31 cellular contexts compared by ENCODE assay signal in the genomic region with DNA sequence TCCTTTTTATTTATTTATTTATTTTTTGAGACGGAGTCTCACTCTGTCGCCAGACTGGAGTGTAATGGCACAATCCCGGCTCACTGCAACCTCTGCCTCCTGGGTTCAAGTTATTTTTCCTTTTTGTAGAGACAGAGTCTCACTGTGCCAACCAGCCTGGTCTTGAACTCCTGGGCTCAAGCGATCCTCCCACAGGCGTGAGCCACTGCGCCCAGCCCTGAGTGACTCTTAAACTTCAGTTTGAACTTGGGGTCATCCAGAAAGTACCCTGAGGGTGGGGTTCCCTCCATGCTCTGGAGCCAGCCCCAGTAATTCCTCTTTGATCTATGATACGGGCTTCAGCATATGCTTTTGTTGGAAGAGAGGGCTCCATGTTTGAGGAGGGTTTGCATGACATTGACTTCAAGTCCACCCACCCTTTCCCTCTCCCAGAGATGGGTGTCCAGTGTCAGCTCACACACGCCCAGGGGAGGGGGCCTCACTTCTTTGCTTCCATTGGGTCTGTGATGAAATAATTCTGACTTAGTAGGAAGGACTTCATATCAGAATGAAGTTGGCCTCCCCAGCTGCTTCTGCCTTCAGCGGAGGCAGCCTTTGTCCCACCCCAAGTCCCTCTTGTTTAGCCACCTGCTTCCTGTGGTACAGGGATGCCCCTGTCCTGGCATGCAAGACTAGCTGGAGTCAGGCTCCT. TPM values are rescaled to one million over a fixed set of nuclear protein-coding genes. Genes with fewer than 3 reads are reported as not detected.
"Had no signal": no experiment of that assay in that cellular context is flagged by ENCODE, and none has a peak within 500 bp of the region (broad histone marks: within the 10 kb centered on the region; RNA-seq: fewer than 3 reads in every experiment).

No MANE protein-coding gene starts in this region.

- FAIRE-seq: urothelium cell line had no signal

- H3K9me3 Mint-ChIP-seq: stimulated activated effector memory CD8-positive, alpha-beta T cell treated with anti-CD3 and anti-CD28 coated beads, Interleukin-12 subunit alpha, Interleukin-12 subunit beta, amount 100 ng/mL, for 72 hours; stimulated activated memory B cell treated with anti-CD40 and anti-IgM and Interleukin-4, amounts not matched to agents 10 μg/mL and 1 μg/mL and 100 μg/mL, for 72 hours; stimulated activated naive B cell treated with anti-CD40 and anti-IgM and Interleukin-4, amounts not matched to agents 10 μg/mL and 1 μg/mL and 100 μg/mL, for 72 hours; stimulated activated naive CD8-positive, alpha-beta T cell treated with anti-CD3 and anti-CD28 coated beads, Interleukin-15, amount 100 ng/mL, for 72 hours; stimulated activated naive CD8-positive, alpha-beta T cell treated with anti-CD3 and anti-CD28 coated beads, Interleukin-15, Interleukin-2, amounts not matched to agents 100 ng/mL and 50 ng/mL, for 24 hours; type B pancreatic cell had no signal

- H3K36me3 ChIP-seq: transverse colon, uterus had no signal

- H3K4me3 ChIP-seq: stomach, suprapubic skin, testis, thoracic aorta, thyroid gland, tibial artery, tibial nerve, transverse colon, upper lobe of left lung, upper lobe of right lung, uterus, vagina had no signal

- H3K4me1 ChIP-seq: stomach, suprapubic skin, testis, thyroid gland, tibial artery, tibial nerve, transverse colon, upper lobe of left lung, upper lobe of right lung, uterus, vagina had no signal

- H3K27me3 Mint-ChIP-seq: stimulated activated memory B cell treated with anti-CD40 and anti-IgM and Interleukin-4, amounts not matched to agents 10 μg/mL and 1 μg/mL and 100 μg/mL, for 72 hours; stimulated activated naive B cell treated with anti-CD40 and anti-IgM and Interleukin-4, amounts not matched to agents 10 μg/mL and 1 μg/mL and 100 μg/mL, for 72 hours; stimulated activated naive CD8-positive, alpha-beta T cell treated with anti-CD3 and anti-CD28 coated beads, Interleukin-15, amount 100 ng/mL, for 72 hours; stimulated activated naive CD8-positive, alpha-beta T cell treated with anti-CD3 and anti-CD28 coated beads, Interleukin-15, Interleukin-2, amounts not matched to agents 100 ng/mL and 50 ng/mL, for 24 hours; type B pancreatic cell had no signal

- DNase-seq: stimulated activated CD4-positive, alpha-beta T cell treated with anti-CD3 and anti-CD28 coated beads, Interleukin-2, amount 100 ng/mL, for 48 hours; stimulated activated CD4-positive, alpha-beta T cell treated with anti-CD3 and anti-CD28 coated beads, Interleukin-4, amount 100 ng/mL, for 1 hour; stimulated activated CD4-positive, alpha-beta T cell treated with anti-CD3 and anti-CD28 coated beads, Interleukin-4, amount 100 ng/mL, for 24 hours; stimulated activated CD4-positive, alpha-beta T cell treated with anti-CD3 and anti-CD28 coated beads, Interleukin-4, amount 100 ng/mL, for 4 hours; stimulated activated CD8-positive, alpha-beta memory T cell treated with anti-CD3 and anti-CD28 coated beads, Interleukin-4, amount 100 ng/mL, for 48 hours; stimulated activated naive B cell treated with anti-CD40 and anti-IgM and Interleukin-4, amounts not matched to agents 10 μg/mL and 1 μg/mL and 100 μg/mL, for 72 hours; stimulated activated naive CD4-positive, alpha-beta T cell; stimulated activated naive CD4-positive, alpha-beta T cell treated with Interleukin-2 at 50 U/mL for 16 hours; stimulated activated naive CD8-positive, alpha-beta T cell treated with anti-CD3 and anti-CD28 coated beads, Interleukin-15, amount 100 ng/mL, for 72 hours; stimulated activated naive CD8-positive, alpha-beta T cell treated with anti-CD3 and anti-CD28 coated beads, Interleukin-15, Interleukin-2, amounts not matched to agents 100 U/mL and 50 U/mL, for 24 hours; stomach; substantia nigra; testis; thyroid gland; tibial artery; transverse colon; trophoblast cell; upper lobe of left lung; upper lobe of right lung; uterus had no signal

- H3K9me3 ChIP-seq: stomach, suprapubic skin, testis, thoracic aorta, thyroid gland, tibial artery, transverse colon, upper lobe of left lung, upper lobe of right lung, uterus, vagina had no signal

- ATAC-seq: stimulated activated effector memory CD8-positive, alpha-beta T cell treated with anti-CD3 and anti-CD28 coated beads, Interleukin-12 subunit alpha, Interleukin-12 subunit beta, amount 100 ng/mL, for 72 hours; stimulated activated memory B cell treated with anti-CD40 and anti-IgM and Interleukin-4, amounts not matched to agents 10 μg/mL and 1 μg/mL and 100 μg/mL, for 72 hours; stimulated activated naive B cell treated with anti-CD40 and anti-IgM and Interleukin-4, amounts not matched to agents 10 μg/mL and 1 μg/mL and 100 μg/mL, for 72 hours; stimulated activated naive CD8-positive, alpha-beta T cell treated with anti-CD3 and anti-CD28 coated beads, Interleukin-15, amount 100 ng/mL, for 72 hours; stimulated activated naive CD8-positive, alpha-beta T cell treated with anti-CD3 and anti-CD28 coated beads, Interleukin-15, Interleukin-2, amounts not matched to agents 100 U/mL and 50 U/mL, for 24 hours had no signal

- H3K27ac ChIP-seq: stomach, suprapubic skin, testis, thoracic aorta, thyroid gland, tibial artery, tibial nerve, transverse colon, upper lobe of left lung, upper lobe of right lung, uterus, vagina had no signal

- H3K4me1 Mint-ChIP-seq: stimulated activated effector memory CD8-positive, alpha-beta T cell treated with anti-CD3 and anti-CD28 coated beads, Interleukin-12 subunit alpha, Interleukin-12 subunit beta, amount 100 ng/mL, for 72 hours; stimulated activated memory B cell treated with anti-CD40 and anti-IgM and Interleukin-4, amounts not matched to agents 10 μg/mL and 1 μg/mL and 100 μg/mL, for 72 hours; stimulated activated naive B cell treated with anti-CD40 and anti-IgM and Interleukin-4, amounts not matched to agents 10 μg/mL and 1 μg/mL and 100 μg/mL, for 72 hours; stimulated activated naive CD8-positive, alpha-beta T cell treated with anti-CD3 and anti-CD28 coated beads, Interleukin-15, amount 100 ng/mL, for 72 hours had no signal

- H3K27ac Mint-ChIP-seq: stimulated activated effector memory CD8-positive, alpha-beta T cell treated with anti-CD3 and anti-CD28 coated beads, Interleukin-12 subunit alpha, Interleukin-12 subunit beta, amount 100 ng/mL, for 72 hours; stimulated activated memory B cell treated with anti-CD40 and anti-IgM and Interleukin-4, amounts not matched to agents 10 μg/mL and 1 μg/mL and 100 μg/mL, for 72 hours; stimulated activated naive B cell treated with anti-CD40 and anti-IgM and Interleukin-4, amounts not matched to agents 10 μg/mL and 1 μg/mL and 100 μg/mL, for 72 hours; stimulated activated naive CD8-positive, alpha-beta T cell treated with anti-CD3 and anti-CD28 coated beads, Interleukin-15, amount 100 ng/mL, for 72 hours; stimulated activated naive CD8-positive, alpha-beta T cell treated with anti-CD3 and anti-CD28 coated beads, Interleukin-15, Interleukin-2, amounts not matched to agents 100 ng/mL and 50 ng/mL, for 24 hours; type B pancreatic cell had no signal

- H3K4me3 Mint-ChIP-seq: stimulated activated effector memory CD8-positive, alpha-beta T cell treated with anti-CD3 and anti-CD28 coated beads, Interleukin-12 subunit alpha, Interleukin-12 subunit beta, amount 100 ng/mL, for 72 hours; stimulated activated memory B cell treated with anti-CD40 and anti-IgM and Interleukin-4, amounts not matched to agents 10 μg/mL and 1 μg/mL and 100 μg/mL, for 72 hours; stimulated activated naive B cell treated with anti-CD40 and anti-IgM and Interleukin-4, amounts not matched to agents 10 μg/mL and 1 μg/mL and 100 μg/mL, for 72 hours; stimulated activated naive CD8-positive, alpha-beta T cell treated with anti-CD3 and anti-CD28 coated beads, Interleukin-15, amount 100 ng/mL, for 72 hours; stimulated activated naive CD8-positive, alpha-beta T cell treated with anti-CD3 and anti-CD28 coated beads, Interleukin-15, Interleukin-2, amounts not matched to agents 100 ng/mL and 50 ng/mL, for 24 hours; type B pancreatic cell had no signal

- H3K36me3 Mint-ChIP-seq: type B pancreatic cell had no signal

- H3K27me3 ChIP-seq: suprapubic skin, testis, thyroid gland, tibial artery, tibial nerve, transverse colon, upper lobe of left lung, upper lobe of right lung, uterus, vagina had no signal

RNA-seq across cellular contexts. Expression of a gene that starts 11.9 kb away (rescaled TPM):
- total RNA-seq: temporal lobe, urinary bladder, uterus, vagina had no signal

RNA-seq across cellular contexts. Expression of a gene that starts 30.4 kb away (rescaled TPM):
- total RNA-seq: vagina had no signal
